Comparison of ENCODE assay signal across 8 cellular contexts in genomic region chr17:49746791-49747490, GRCh38. TPM values are rescaled to one million over a fixed set of nuclear protein-coding genes. Genes with fewer than 3 reads are reported as not detected.
DNase-seq lines count a peak whose midpoint lies in the region; ATAC-seq and TF ChIP-seq lines count a peak whose summit lies in the region.

No MANE protein-coding gene starts in this region.

- H3K4me1 ChIP-seq in uterus: peaks cover 3 to 9% of the 10 kb centered on the region in 2 donors

- H3K4me3 ChIP-seq in uterus: no peak overlapping the region

- no peaks in the 10 kb centered on the region for H3K27me3 Mint-ChIP-seq in activated CD8-positive, alpha-beta T cell treated with anti-CD3 and anti-CD28 coated beads, Interleukin-2, amount 10 ng/mL, durations not matched to agents 7 days and 5 days (ENCODE audit: low read depth)

- H3K9me3 Mint-ChIP-seq in activated CD8-positive, alpha-beta T cell treated with anti-CD3 and anti-CD28 coated beads, Interleukin-2, amount 10 ng/mL, durations not matched to agents 7 days and 5 days (ENCODE audit: insufficient read depth): no peaks in the 10 kb centered on the region

- peak overlapping the region; percentile 68 for H3K4me3 Mint-ChIP-seq in activated CD8-positive, alpha-beta T cell treated with anti-CD3 and anti-CD28 coated beads, Interleukin-2, amount 10 ng/mL, durations not matched to agents 7 days and 5 days

- H3K36me3 ChIP-seq in uterus: no peaks in the 10 kb centered on the region

- H3K27ac ChIP-seq in uterus: peak overlapping the region in 1 of 2 donors; percentile 1

- H3K27me3 ChIP-seq in uterus: no peaks in the 10 kb centered on the region

- TF ChIP-seq POLR2A in uterus (IDR thresholded peaks at IDR 0.05): no peak

- H3K36me3 Mint-ChIP-seq in activated CD8-positive, alpha-beta T cell treated with anti-CD3 and anti-CD28 coated beads, Interleukin-2, amount 10 ng/mL, durations not matched to agents 7 days and 5 days (ENCODE audit: low read depth): peaks cover 34% of the 10 kb centered on the region

- no peak for TF ChIP-seq CTCF in uterus (IDR thresholded peaks at IDR 0.05)

- peak overlapping the region; percentile 89 for H3K27ac Mint-ChIP-seq in activated CD8-positive, alpha-beta T cell treated with anti-CD3 and anti-CD28 coated beads, Interleukin-2, amount 10 ng/mL, durations not matched to agents 7 days and 5 days

- ATAC-seq in left ventricle myocardium superior (peak; percentile 28), Right ventricle myocardium superior (ENCODE audit: poor library complexity) (no peak), HG03064 (IDR thresholded peaks at IDR 0.05; ENCODE audit: low read depth, unreplicated experiment) (peak; percentile 43)
- peak; percentile 62 for ATAC-seq in activated CD8-positive, alpha-beta T cell treated with anti-CD3 and anti-CD28 coated beads, Interleukin-2, amount 10 ng/mL, durations not matched to agents 7 days and 5 days

- H3K4me1 Mint-ChIP-seq in activated CD8-positive, alpha-beta T cell treated with anti-CD3 and anti-CD28 coated beads, Interleukin-2, amount 10 ng/mL, durations not matched to agents 7 days and 5 days (ENCODE audit: low read depth): peaks cover 80% of the 10 kb centered on the region

- CTCF ChIA-PET in activated CD8-positive, alpha-beta T cell treated with anti-CD3 and anti-CD28 coated beads, Interleukin-2, amount 10 ng/mL, durations not matched to agents 7 days and 5 days (lab: Charles Lee): interaction anchor here (0.7 to 5.2 kb wide), 16 partner anchors 9 to 252 kb away, joined by 3 to 57 read pairs (median 6); partner anchors contain the start of genes FAM117A, KAT7 and SLC35B1

- no peaks in the 10 kb centered on the region for H3K9me3 ChIP-seq in uterus

- DNase-seq in left ventricle myocardium superior (no peak), Right ventricle myocardium superior (no peak), uterus (no peak), T1000 (lab: John Stamatoyannopoulos, UW) (no peak), cerebellar cortex (ENCODE audit: low spot score) (no peak)
- DNase-seq in activated CD8-positive, alpha-beta T cell treated with anti-CD3 and anti-CD28 coated beads, Interleukin-2, amount 10 ng/mL, durations not matched to agents 7 days and 5 days: peak; percentile 55
- DNase-seq in stimulated activated CD4-positive, alpha-beta T cell treated with anti-CD3 and anti-CD28 coated beads, Interleukin-2, amount 100 ng/mL, for 24 hours: no peak

- intact Hi-C loops in left ventricle myocardium superior (cut with micrococcal nuclease) (no loop called here), Right ventricle myocardium superior (cut with DNase I) (no loop called here), uterus (cut with DNase I; ENCODE audit: low total_unique reads) (no loop called here)

- POLR2A ChIA-PET in activated CD8-positive, alpha-beta T cell treated with anti-CD3 and anti-CD28 coated beads, Interleukin-2, amount 10 ng/mL, durations not matched to agents 7 days and 5 days (lab: Charles Lee): interaction anchor here (0.6 to 5.4 kb wide), 9 partner anchors 9 to 86 kb away, joined by 3 to 41 read pairs (median 5); partner anchors contain the start of genes FAM117A, KAT7 and SLC35B1

RNA-seq across cellular contexts. Expression of gene FAM117A, which starts 17.0 kb away (rescaled TPM):
- total RNA-seq in left ventricle myocardium superior: 11.2 TPM
- total RNA-seq in Right ventricle myocardium superior: 9.5 TPM
- 10 to 100 TPM; 20.8 to 23.5 TPM for total RNA-seq in activated CD8-positive, alpha-beta T cell treated with anti-CD3 and anti-CD28 coated beads, Interleukin-2, amount 10 ng/mL, durations not matched to agents 7 days and 5 days
- total RNA-seq in uterus: 10 to 100 TPM in 3 of 4 donors, 1 to 10 TPM in 1; 2.6 to 40.2 (median 19.5) TPM

RNA-seq across cellular contexts. Expression of gene SLC35B1, which starts 39.2 kb away (rescaled TPM):
- 61.5 TPM for total RNA-seq in left ventricle myocardium superior
- total RNA-seq in Right ventricle myocardium superior: 53.3 TPM
- 10 to 100 TPM; 50.7 to 62.6 TPM for total RNA-seq in activated CD8-positive, alpha-beta T cell treated with anti-CD3 and anti-CD28 coated beads, Interleukin-2, amount 10 ng/mL, durations not matched to agents 7 days and 5 days
- 10 to 100 TPM; 23.6 to 49.1 (median 36.3) TPM for total RNA-seq in uterus

RNA-seq across cellular contexts. Expression of gene KAT7, which starts 41.5 kb away (rescaled TPM):
- 52.8 TPM for total RNA-seq in left ventricle myocardium superior
- 42.5 TPM for total RNA-seq in Right ventricle myocardium superior
- total RNA-seq in activated CD8-positive, alpha-beta T cell treated with anti-CD3 and anti-CD28 coated beads, Interleukin-2, amount 10 ng/mL, durations not matched to agents 7 days and 5 days: 10 to 100 TPM; 75.8 to 76.0 TPM
- 100 to 1,000 TPM in 1 of 4 donors, 10 to 100 TPM in 3; 16.8 to 117 (median 40.8) TPM for total RNA-seq in uterus
